10 cellular contexts compared by ENCODE assay signal in the genomic region with DNA sequence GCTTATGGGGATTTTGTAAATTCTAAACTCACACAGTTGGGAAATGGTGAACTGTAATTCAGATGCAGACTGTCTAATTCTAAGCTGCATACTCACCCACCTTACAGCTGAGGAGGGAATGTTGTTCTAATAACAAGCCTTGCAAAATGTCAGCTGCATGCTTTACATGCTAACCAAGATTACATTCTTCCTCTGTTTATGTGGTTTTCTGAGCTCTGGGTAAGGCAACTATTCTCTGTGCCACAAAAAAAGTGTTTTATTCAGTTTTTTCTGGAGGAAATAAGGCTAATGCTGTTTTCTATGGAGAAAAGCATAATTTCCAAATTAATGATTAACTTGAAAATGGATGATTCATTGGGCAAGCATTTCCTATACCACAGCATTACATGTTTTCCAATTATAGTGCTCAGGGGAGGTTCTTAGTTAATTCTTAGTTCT.
DNase-seq lines count a peak whose midpoint lies in the region; FAIRE-seq and TF ChIP-seq lines count a peak whose summit lies in the region.
"Had no signal": no experiment of that assay in that cellular context is flagged by ENCODE, and none has a peak within 500 bp of the region (broad histone marks: within the 10 kb centered on the region; RNA-seq: fewer than 3 reads in every experiment).

No MANE protein-coding gene starts in this region.

- intact Hi-C loops in ovary (cut with DNase I) = no loop called here

- TF ChIP-seq CTCF in fibroblast of mammary gland (conservative IDR thresholded peaks at IDR 0.05; ENCODE audit: control insufficient read depth, insufficient read depth, low read depth, low read length) (no peak), ovary (IDR thresholded peaks at IDR 0.05) (no peak)

- peak overlapping the region; percentile 44 for H3K4me2 ChIP-seq in skeletal muscle satellite cell (ENCODE audit: low read length)

- no peak for DNase-seq in GM19239 (ENCODE audit: insufficient read length, low spot score)
- peak; percentile 81 for DNase-seq in RPMI7951 (ENCODE audit: low read depth)
- DNase-seq in fibroblast of mammary gland (ENCODE audit: low read depth) = peak; percentile 76
- no peak for DNase-seq in islet precursor cell
- no peak for DNase-seq in retina
- no peak for DNase-seq in ovary
- no peak for DNase-seq in effector CD8-positive, alpha-beta T cell (lab: John Stamatoyannopoulos, UW)
- DNase-seq: heart left ventricle, NCI-H2081 treated with DMSO at 0.1 percent for 48 hours had no signal

- peaks cover 29% of the 10 kb centered on the region for H3K4me1 ChIP-seq in skeletal muscle satellite cell (ENCODE audit: control insufficient read depth, insufficient read depth, low read length)
- H3K4me1 ChIP-seq in ovary (ENCODE audit: insufficient read depth) = no peaks in the 10 kb centered on the region

- H3K36me3 ChIP-seq in skeletal muscle satellite cell (ENCODE audit: insufficient read depth, low read length) (no peaks in the 10 kb centered on the region), ovary (no peaks in the 10 kb centered on the region)
- H3K36me3 ChIP-seq: heart left ventricle had no signal

- peak overlapping the region; percentile 3 for H3K9ac ChIP-seq in skeletal muscle satellite cell (ENCODE audit: low read depth, low read length)

- H3K27me3 ChIP-seq in skeletal muscle satellite cell (ENCODE audit: control insufficient read depth, insufficient read depth, low read length) (no peaks in the 10 kb centered on the region), ovary (no peaks in the 10 kb centered on the region)
- H3K27me3 ChIP-seq: heart left ventricle had no signal

- H3K27ac ChIP-seq in ovary = no peak overlapping the region
- H3K27ac ChIP-seq: heart left ventricle had no signal

- H3K9me3 ChIP-seq in skeletal muscle satellite cell (replicated peaks; ENCODE audit: low read length) (no peaks in the 10 kb centered on the region), ovary (no peaks in the 10 kb centered on the region)
- H3K9me3 ChIP-seq: heart left ventricle had no signal

- H3K4me3 ChIP-seq in fibroblast of mammary gland (ENCODE audit: control insufficient read depth, low read depth, low read length) (no peak overlapping the region), skeletal muscle satellite cell (ENCODE audit: low read length) (no peak overlapping the region), ovary (no peak overlapping the region)
- H3K4me3 ChIP-seq: heart left ventricle had no signal

- FAIRE-seq in GM19239 (lab: Jason Lieb, UNC) = peak; percentile 40

- TF ChIP-seq EP300 in ovary (IDR thresholded peaks at IDR 0.05) = no peak

- TF ChIP-seq POLR2A in ovary (IDR thresholded peaks at IDR 0.05) = no peak

Comparison
In these comparisons a context has a peak if more than half of its experiments do, and no peak if none do; other contexts are left out.
1. DNase-seq: peak in RPMI7951 (single experiment) and fibroblast of mammary gland (single experiment); none in GM19239 (single experiment), islet precursor cell (single experiment), retina (single experiment), ovary (0 of 5) and effector CD8-positive, alpha-beta T cell (single experiment).